16 cellular contexts compared by ENCODE assay signal in genomic region chr4:39227906-39228305, GRCh38. TPM values are rescaled to one million over a fixed set of nuclear protein-coding genes. Genes with fewer than 3 reads are reported as not detected.
DNase-seq lines count a peak whose midpoint lies in the region; ATAC-seq and TF ChIP-seq lines count a peak whose summit lies in the region.
"Had no signal": no experiment of that assay in that cellular context is flagged by ENCODE, and none has a peak within 500 bp of the region (broad histone marks: within the 10 kb centered on the region; RNA-seq: fewer than 3 reads in every experiment).

No MANE protein-coding gene starts in this region.

- H3K27me3 Mint-ChIP-seq in chondrocyte (ENCODE audit: low read depth), result no peaks in the 10 kb centered on the region
- H3K27me3 Mint-ChIP-seq in CD8-positive, alpha-beta memory T cell, result no peaks in the 10 kb centered on the region

- H3K27me3 ChIP-seq in uterus, result no peaks in the 10 kb centered on the region
- no peaks in the 10 kb centered on the region for H3K27me3 ChIP-seq in CD8-positive, alpha-beta memory T cell (ENCODE audit: insufficient read depth, low read length, poor library complexity, severe bottlenecking)
- H3K27me3 ChIP-seq in upper lobe of left lung, result no peaks in the 10 kb centered on the region
- H3K27me3 ChIP-seq: BLaER1 had no signal

- POLR2A ChIA-PET in CD8-positive, alpha-beta memory T cell (lab: Charles Lee), result interaction anchor here (0.7 kb wide), 1 partner anchor 415 kb away, joined by 4 read pairs; no protein-coding TSS in a partner anchor

- TF ChIP-seq CTCF in chondrocyte (IDR thresholded peaks at IDR 0.05) (no peak), uterus (IDR thresholded peaks at IDR 0.05) (no peak), upper lobe of left lung (IDR thresholded peaks at IDR 0.05) (no peak)

- H3K27ac Mint-ChIP-seq in chondrocyte (ENCODE audit: unreplicated experiment), result peak overlapping the region; percentile 32
- H3K27ac Mint-ChIP-seq in CD8-positive, alpha-beta memory T cell, result no peak overlapping the region

- CTCF ChIA-PET in CD8-positive, alpha-beta memory T cell (lab: Charles Lee), result no interaction called here

- H3K36me3 ChIP-seq in uterus, result no peaks in the 10 kb centered on the region
- H3K36me3 ChIP-seq in CD8-positive, alpha-beta memory T cell (ENCODE audit: insufficient read depth, low read length), result no peaks in the 10 kb centered on the region
- peaks cover 0 to 25% (median 3%) of the 10 kb centered on the region in 4 donors for H3K36me3 ChIP-seq in upper lobe of left lung

- WGBS in upper lobe of left lung, 2 donors, result 76 to 91% methylated on average over 2 of the region's 2 CpGs

- DNase-seq in amniotic epithelial cell (ENCODE audit: low read depth) (peak; percentile 18), chondrocyte (ENCODE audit: low spot score) (no peak), iris pigment epithelial cell (ENCODE audit: low read depth) (peak; percentile 62), uterus (no peak), upper lobe of left lung (no peak)
- DNase-seq in CD8-positive, alpha-beta memory T cell, result no peak
- DNase-seq: DND-41, NCI-H1436 treated with DMSO at 0.1 percent for 48 hours, NCI-H2029 treated with DMSO at 0.1 percent for 48 hours, NCI-H2171 treated with DMSO at 0.1 percent for 48 hours, NCI-H446 treated with DMSO at 0.1 percent for 48 hours, OCI-M1, SHP77 treated with DMSO at 0.1 percent for 48 hours had no signal

- ATAC-seq in upper lobe of left lung (ENCODE audit: low FRiP score in 2 of 2), result no peak
- no peak for ATAC-seq in HG02938 (IDR thresholded peaks at IDR 0.05; ENCODE audit: unreplicated experiment)

- H3K4me1 Mint-ChIP-seq in chondrocyte (ENCODE audit: low read depth), result peaks cover 16% of the 10 kb centered on the region
- H3K4me1 Mint-ChIP-seq in CD8-positive, alpha-beta memory T cell, result no peaks in the 10 kb centered on the region

- TF ChIP-seq EP300 in upper lobe of left lung (IDR thresholded peaks at IDR 0.05), result no peak

- intact Hi-C loops in uterus (cut with DNase I; ENCODE audit: low total_unique reads), result no loop called here

- H3K4me3 ChIP-seq in uterus (no peak overlapping the region), upper lobe of left lung (no peak overlapping the region)
- H3K4me3 ChIP-seq in CD8-positive, alpha-beta memory T cell (ENCODE audit: low read length), result no peak overlapping the region
- H3K4me3 ChIP-seq: BLaER1 had no signal

- H3K4me3 Mint-ChIP-seq in chondrocyte (ENCODE audit: unreplicated experiment), result no peak overlapping the region
- H3K4me3 Mint-ChIP-seq in CD8-positive, alpha-beta memory T cell, result no peak overlapping the region

- H3K9me3 ChIP-seq in uterus, result no peaks in the 10 kb centered on the region
- H3K9me3 ChIP-seq in CD8-positive, alpha-beta memory T cell (ENCODE audit: low read length), result no peaks in the 10 kb centered on the region
- no peaks in the 10 kb centered on the region for H3K9me3 ChIP-seq in upper lobe of left lung
- H3K9me3 ChIP-seq: BLaER1 had no signal

- no peaks in the 10 kb centered on the region for H3K9me3 Mint-ChIP-seq in chondrocyte (ENCODE audit: low read depth)
- H3K9me3 Mint-ChIP-seq in CD8-positive, alpha-beta memory T cell, result no peaks in the 10 kb centered on the region

- TF ChIP-seq POLR2A in uterus (IDR thresholded peaks at IDR 0.05) (no peak), upper lobe of left lung (IDR thresholded peaks at IDR 0.05) (no peak)

- H3K27ac ChIP-seq in uterus, result no peak overlapping the region
- H3K27ac ChIP-seq in CD8-positive, alpha-beta memory T cell (ENCODE audit: low read depth, low read length), result no peak overlapping the region
- H3K27ac ChIP-seq in upper lobe of left lung, result no peak overlapping the region
- H3K27ac ChIP-seq: BLaER1, KMS-11 had no signal

- no peaks in the 10 kb centered on the region for H3K4me1 ChIP-seq in uterus
- H3K4me1 ChIP-seq in CD8-positive, alpha-beta memory T cell (ENCODE audit: insufficient read depth, low read length), result no peaks in the 10 kb centered on the region
- H3K4me1 ChIP-seq in upper lobe of left lung, result no peaks in the 10 kb centered on the region
- H3K4me1 ChIP-seq: BLaER1 had no signal

- peaks cover 8% of the 10 kb centered on the region for H3K36me3 Mint-ChIP-seq in chondrocyte (ENCODE audit: low read depth)
- H3K36me3 Mint-ChIP-seq in CD8-positive, alpha-beta memory T cell, result peaks cover 13 to 23% (median 13%) of the 10 kb centered on the region in 3 donors

RNA-seq across cellular contexts. Expression of gene WDR19, which starts 45.6 kb away (rescaled TPM):
- 23.0 to 33.2 TPM (median 31.0 TPM) in 3 replicates for total RNA-seq in chondrocyte
- 100 to 1,000 TPM in 1 of 4 donors, 10 to 100 TPM in 3; 37.4 to 129 (median 74.0) TPM for total RNA-seq in uterus
- 10 to 100 TPM; 15.7 to 16.5 TPM for total RNA-seq in CD8-positive, alpha-beta memory T cell
- 3.4 TPM for polyA plus RNA-seq in CD8-positive, alpha-beta memory T cell
- 100 to 1,000 TPM in 1 of 6 donors, 10 to 100 TPM in 5; 27.1 to 211 (median 52.3) TPM for total RNA-seq in upper lobe of left lung

Comparison
In these comparisons a context has a peak if more than half of its experiments do, and no peak if none do; other contexts are left out.
1. DNase-seq: peak in amniotic epithelial cell (single experiment) and iris pigment epithelial cell (single experiment); none in chondrocyte (single experiment), uterus (0 of 2), CD8-positive, alpha-beta memory T cell (0 of 5) and upper lobe of left lung (0 of 2).